Comparison of ENCODE assay signal across 1 cellular context in genomic region chr14:104756477-104757237, GRCh38.
TF ChIP-seq lines count a peak whose summit lies in the region.

No MANE protein-coding gene starts in this region.

TF ChIP-seq in GM23338, 12 proteins besides CTCF, POLR2A, EP300 and RAD21:
- TF ChIP-seq REST (IDR thresholded peaks at IDR 0.05; ENCODE audit: unreplicated experiment) (no peak), JUNB (IDR thresholded peaks at IDR 0.05; ENCODE audit: unreplicated experiment) (no peak), ZNF462 (CRISPR knock-in tag; IDR thresholded peaks at IDR 0.05) (no peak), EZH2 (IDR thresholded peaks at IDR 0.05; ENCODE audit: low read depth, unreplicated experiment) (no peak), ETS1 (IDR thresholded peaks at IDR 0.05) (no peak), POLR2AphosphoS5 (IDR thresholded peaks at IDR 0.05; ENCODE audit: low read depth) (no peak), ZNF331 (CRISPR knock-in tag; IDR thresholded peaks at IDR 0.05; ENCODE audit: low read depth) (no peak), CREB1 (CRISPR knock-in tag; IDR thresholded peaks at IDR 0.05; ENCODE audit: low read depth) (no peak), ZNF114 (CRISPR knock-in tag; IDR thresholded peaks at IDR 0.05) (no peak), STAT1 (IDR thresholded peaks at IDR 0.05; ENCODE audit: unreplicated experiment) (no peak)
